21 cellular contexts compared by ENCODE assay signal in the genomic region with DNA sequence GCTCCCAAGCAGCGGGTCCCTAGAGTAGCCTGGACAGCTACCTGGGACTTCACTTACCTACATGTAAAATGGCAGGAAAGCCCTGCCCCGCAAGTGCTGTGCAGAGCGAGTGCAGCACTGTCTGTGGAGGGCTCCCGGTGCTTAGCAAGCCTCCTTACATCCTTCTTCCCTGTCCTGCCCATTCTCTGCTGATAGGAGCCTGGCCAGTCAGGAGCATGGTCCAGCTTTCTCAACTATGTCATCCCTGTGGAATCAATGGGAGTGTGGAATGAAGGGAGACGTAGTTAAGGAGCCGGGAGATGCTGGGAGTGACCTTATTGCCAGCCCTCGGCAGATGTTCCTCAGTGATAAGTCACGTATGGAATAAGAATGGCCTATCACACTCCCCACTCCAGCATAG.
"Had no signal": no experiment of that assay in that cellular context is flagged by ENCODE, and none has a peak within 500 bp of the region (broad histone marks: within the 10 kb centered on the region; RNA-seq: fewer than 3 reads in every experiment).

No MANE protein-coding gene starts in this region.

- H3K4me3 ChIP-seq: MG63 had no signal

- DNase-seq: Karpas-422, KG1, MG63, NCI-H1092 treated with DMSO at 0.1 percent for 48 hours, NCI-H1436, NCI-H187, NCI-H2029, NCI-H2081 treated with DMSO at 0.1 percent for 48 hours, NCI-H2171, NCI-H226, NCI-H446, NCI-H510A, NCI-H524 treated with DMSO at 0.1 percent for 48 hours, NCI-H69, NCI-H774, PC-3, SIG-M5, SK-N-SH had no signal

- H3K27me3 ChIP-seq: MG63 had no signal

- H3K9me3 ChIP-seq: MG63, SK-N-SH had no signal

- H3K36me3 ChIP-seq: MG63 had no signal

- ATAC-seq: Panc1, PC-3 had no signal

- H3K9ac ChIP-seq: SK-N-SH had no signal

- H3K27ac ChIP-seq: HL-60, RWPE1 had no signal

- H3K4me2 ChIP-seq: SK-N-SH had no signal
